8 cellular contexts compared by ENCODE assay signal in the genomic region with DNA sequence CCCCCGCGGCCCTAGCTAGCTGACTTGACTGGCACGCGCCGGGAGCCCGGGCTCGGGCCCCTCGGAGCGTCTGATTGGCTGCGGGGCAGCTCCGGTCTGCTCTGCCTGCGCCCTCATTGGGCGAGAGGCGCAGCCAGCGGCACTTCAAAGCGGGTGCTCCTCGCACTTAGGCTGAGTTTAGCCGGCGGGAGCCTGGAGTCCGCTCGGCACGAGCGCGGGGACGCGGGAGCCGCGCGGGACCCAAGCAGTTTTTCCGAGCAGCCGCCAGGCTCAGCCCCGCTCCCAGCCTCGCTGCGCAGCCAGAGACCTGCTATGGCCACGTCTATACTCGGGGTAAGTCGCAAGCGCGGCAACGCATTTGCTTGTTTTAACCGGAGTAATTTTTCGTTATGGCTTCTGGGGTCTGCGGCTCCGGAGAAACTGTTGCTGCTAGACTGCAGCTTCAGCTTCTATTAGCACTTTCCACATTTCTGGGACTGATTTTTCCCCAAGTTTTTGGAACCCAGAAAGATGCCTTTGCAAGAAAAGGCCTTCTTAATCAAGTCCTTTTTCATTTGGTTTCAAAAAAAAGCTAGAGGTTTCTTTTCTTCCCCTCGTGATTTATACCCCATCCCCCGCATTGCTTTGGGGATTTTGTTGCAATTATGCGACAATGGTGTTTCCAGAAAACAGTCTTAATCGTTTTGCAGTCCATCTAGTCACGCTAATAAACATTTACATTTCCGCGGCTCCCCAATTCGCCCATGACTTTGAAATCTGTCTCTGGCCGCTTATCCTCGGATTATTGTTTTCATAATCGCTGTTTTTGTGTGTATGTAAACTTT. TPM values are rescaled to one million over a fixed set of nuclear protein-coding genes. Genes with fewer than 3 reads are reported as not detected.
A peak's percentile ranks its signal among the peaks of the same experiment; 100 is the strongest.
DNase-seq lines count a peak whose midpoint lies in the region; ATAC-seq and TF ChIP-seq lines count a peak whose summit lies in the region.

A gene (plus strand): TSS at position 174 of the 824 bp plus-strand sequence. CDS start 139 bp downstream, at position 313.

- no TSS peak for BruUV-seq in PC-9 (replicated peaks; lab: Mats Ljungman, UMichigan)

- no peaks in the 10 kb centered on the region for H4K20me1 ChIP-seq in PC-9 (ENCODE audit: insufficient read depth)

- TF ChIP-seq CTCF in ascending aorta (IDR thresholded peaks at IDR 0.05) (no peak), PC-9 (conservative IDR thresholded peaks at IDR 0.05) (no peak)

- H3K9me3 ChIP-seq in ascending aorta (no peaks in the 10 kb centered on the region), PC-9 (ENCODE audit: insufficient read depth, low read depth) (no peaks in the 10 kb centered on the region)

- H3F3A ChIP-seq in PC-9 (ENCODE audit: insufficient read depth, low read depth) = no peaks in the 10 kb centered on the region; the same call in 1 of the 2 replicates

- POLR2A ChIA-PET in PC-9 (lab: Charles Lee; ENCODE audit: unreplicated experiment) = no interaction called here

- CTCF ChIA-PET in PC-9 (lab: Charles Lee) = no interaction called here

- H2AFZ ChIP-seq in PC-9 = no peak within 1 kb of the TSS

- no peaks in the 10 kb centered on the region for H3K36me3 ChIP-seq in ascending aorta
- H3K36me3 ChIP-seq in PC-9 (ENCODE audit: low read depth) = no peaks in the 10 kb centered on the region

- H3K4me2 ChIP-seq in PC-9 = no peak within 1 kb of the TSS

- H3K79me2 ChIP-seq in PC-9 (ENCODE audit: low read depth) = no peaks in the 10 kb centered on the region

- H3K4me3 ChIP-seq in ascending aorta (peak within 1 kb of the TSS; percentile 50 to 53), PC-9 (no peak within 1 kb of the TSS)

- intact Hi-C loops in ascending aorta (cut with DNase I) = loop anchor here (10.0 kb wide), 1 partner anchor 1760 kb away; a partner anchor contains a TSS
- intact Hi-C loops in PC-9 (cut with micrococcal nuclease; ENCODE audit: unreplicated experiment) = no loop called here
- intact Hi-C loops in left colon (cut with DNase I, micrococcal nuclease) = no loop called here

- DNase-seq in activated CD4-positive, alpha-beta T cell treated with anti-CD3 and anti-CD28 coated beads for 48 hours = peak; percentile 57
- DNase-seq in activated CD4-positive, alpha-beta T cell treated with anti-CD3 and anti-CD28 coated beads, Interleukin-2, amount 50 U/mL, for 1 hour = no peak
- DNase-seq in NCI-H2227 treated with DMSO at 0.1 percent for 48 hours (lab: John Stamatoyannopoulos, UW) = peak; percentile 86
- no peak for DNase-seq in ascending aorta (ENCODE audit: low spot score in 2 of 2)
- DNase-seq in lung microvascular endothelial cell (ENCODE audit: low read depth in 2 of 2) = peak; percentile 46 to 54
- no peak for DNase-seq in PC-9
- DNase-seq in occipital lobe (lab: John Stamatoyannopoulos, UW) = no peak
- DNase-seq in left colon = no peak

- no peak within 1 kb of the TSS for H3K27ac ChIP-seq in ascending aorta
- H3K27ac ChIP-seq in PC-9 = no peak within 1 kb of the TSS

- no peaks in the 10 kb centered on the region for H3K9me2 ChIP-seq in PC-9 (ENCODE audit: insufficient read depth)

- H3K4me1 ChIP-seq in ascending aorta (peaks cover 18% of the 10 kb centered on the region in 2 donors), PC-9 (replicated peaks; ENCODE audit: insufficient read depth) (no peaks in the 10 kb centered on the region)

- no peak for ATAC-seq in left colon

- H3K27me3 ChIP-seq in ascending aorta = peaks cover 73% of the 10 kb centered on the region
- H3K27me3 ChIP-seq in PC-9 (ENCODE audit: insufficient read depth, low read depth) = peaks cover 9% of the 10 kb centered on the region; the same call in 1 of the 2 replicates

RNA-seq across cellular contexts. Expression of the gene that starts here (rescaled TPM):
- total RNA-seq in ascending aorta (not detected), lung microvascular endothelial cell (not detected in 2 replicates), PC-9 (2021) (not detected in 2 replicates), occipital lobe (7.0 TPM), left colon (not detected)

Comparison
In these comparisons a context has a peak if more than half of its experiments do, and no peak if none do; other contexts are left out.
1. DNase-seq: peak in activated CD4-positive, alpha-beta T cell treated with anti-CD3 and anti-CD28 coated beads for 48 hours (single experiment) and NCI-H2227 treated with DMSO at 0.1 percent for 48 hours (single experiment); none in activated CD4-positive, alpha-beta T cell treated with anti-CD3 and anti-CD28 coated beads, Interleukin-2, amount 50 U/mL, for 1 hour (single experiment), ascending aorta (0 of 2), PC-9 (0 of 2), occipital lobe (single experiment) and left colon (0 of 2).
2. Peak in DNase-seq in lung microvascular endothelial cell; RNA of the gene not detected or under 1 TPM.